ENCODE assay signal across 1 cellular context in genomic region chr17:78368854-78369495, GRCh38.
TF ChIP-seq lines count a peak whose summit lies in the region.

No MANE protein-coding gene starts in this region.

TF ChIP-seq in GM23338, 12 proteins besides CTCF, POLR2A, EP300 and RAD21 (continued from another document):
- no peak for TF ChIP-seq ZNF462 (CRISPR knock-in tag; IDR thresholded peaks at IDR 0.05)
- no peak for TF ChIP-seq ETS1 (IDR thresholded peaks at IDR 0.05)
- no peak for TF ChIP-seq STAT1 (IDR thresholded peaks at IDR 0.05; ENCODE audit: unreplicated experiment)
- no peak for TF ChIP-seq EZH2phosphoT487 (IDR thresholded peaks at IDR 0.05; ENCODE audit: unreplicated experiment)
- no peak for TF ChIP-seq ZNF114 (CRISPR knock-in tag; IDR thresholded peaks at IDR 0.05)
